Comparison of ENCODE assay signal across 11 cellular contexts in genomic region chr15:99435761-99436346, GRCh38.
A peak's percentile ranks its signal among the peaks of the same experiment; 100 is the strongest.
DNase-seq lines count a peak whose midpoint lies in the region; ATAC-seq and TF ChIP-seq lines count a peak whose summit lies in the region.
"Had no signal": no experiment of that assay in that cellular context is flagged by ENCODE, and none has a peak within 500 bp of the region (broad histone marks: within the 10 kb centered on the region; RNA-seq: fewer than 3 reads in every experiment).

No MANE protein-coding gene starts in this region.

- H3K27me3 ChIP-seq in DOHH2 (ENCODE audit: control insufficient read depth, low read length) (peaks cover 38% of the 10 kb centered on the region), Peyer's patch (no peaks in the 10 kb centered on the region), sigmoid colon (no peaks in the 10 kb centered on the region)
- H3K27me3 ChIP-seq: right lobe of liver had no signal

- peak overlapping the region; percentile 56; the same call in 1 of the 2 replicates for H3K4me2 ChIP-seq in DOHH2 (ENCODE audit: low read length)

- TF ChIP-seq POLR2A in Peyer's patch (IDR thresholded peaks at IDR 0.05) (no peak), sigmoid colon (IDR thresholded peaks at IDR 0.05) (no peak)

- H3K27ac ChIP-seq in DOHH2 (ENCODE audit: low read depth, low read length) (no peak overlapping the region), Peyer's patch (peak overlapping the region; percentile 32 to 71 (median 48)), sigmoid colon (peak overlapping the region in 2 of 4 donors; percentile 2 to 37)
- H3K27ac ChIP-seq: right lobe of liver had no signal

- H3K9me3 ChIP-seq in DOHH2 (ENCODE audit: control insufficient read depth, insufficient read depth, low read length), result no peaks in the 10 kb centered on the region
- H3K9me3 ChIP-seq in Peyer's patch, result no peaks in the 10 kb centered on the region
- no peaks in the 10 kb centered on the region for H3K9me3 ChIP-seq in sigmoid colon
- H3K9me3 ChIP-seq: right lobe of liver had no signal

- H3K9me2 ChIP-seq in DOHH2 (replicated peaks; ENCODE audit: control insufficient read depth, low read length), result no peaks in the 10 kb centered on the region

- 22 to 57% methylated on average over 8 of the region's 8 CpGs for WGBS in sigmoid colon, 2 donors

- H3F3A ChIP-seq in DOHH2 (ENCODE audit: control insufficient read depth, insufficient read depth), result no peaks in the 10 kb centered on the region

- no peaks in the 10 kb centered on the region for H4K20me1 ChIP-seq in DOHH2 (ENCODE audit: control insufficient read depth, insufficient read depth, low read depth, low read length)

- no peaks in the 10 kb centered on the region for H3K79me2 ChIP-seq in DOHH2 (ENCODE audit: control insufficient read depth, low read length)

- TF ChIP-seq CTCF in DOHH2 (IDR thresholded peaks at IDR 0.05; ENCODE audit: low read depth, low read length, poor library complexity, severe bottlenecking) (no peak), Peyer's patch (IDR thresholded peaks at IDR 0.05) (no peak), sigmoid colon (IDR thresholded peaks at IDR 0.05) (no peak)

- TF ChIP-seq EP300 in sigmoid colon (IDR thresholded peaks at IDR 0.05), result no peak

- H3K4me1 ChIP-seq in DOHH2 (ENCODE audit: control insufficient read depth, low read length) (peaks cover 17% of the 10 kb centered on the region), Peyer's patch (peaks cover 0 to 38% (median 21%) of the 10 kb centered on the region in 4 donors), sigmoid colon (peaks cover 0 to 37% (median 20%) of the 10 kb centered on the region in 4 donors)
- H3K4me1 ChIP-seq: right lobe of liver had no signal

- H3K4me3 ChIP-seq in DOHH2 (ENCODE audit: low read length) (no peak overlapping the region), Peyer's patch (peak overlapping the region in 2 of 4 donors; percentile 3 to 13), sigmoid colon (no peak overlapping the region)
- H3K4me3 ChIP-seq: right lobe of liver had no signal

- intact Hi-C loops in sigmoid colon (cut with DNase I), result no loop called here

- DNase-seq in Peyer's patch (peak in 2 of 3 donors; percentile 39 to 47), islet precursor cell (peak; percentile 26), sigmoid colon (peak; percentile 56), NCI-H524 treated with DMSO at 0.1 percent for 48 hours (lab: John Stamatoyannopoulos, UW) (no peak), NCI-H2029 (lab: John Stamatoyannopoulos, UW) (no peak)
- DNase-seq in activated CD4-positive, alpha-beta T cell treated with anti-CD3 and anti-CD28 coated beads for 4 hours, result no peak
- DNase-seq: KG1, SHP77 had no signal

- ATAC-seq in HG02885 (IDR thresholded peaks at IDR 0.05; ENCODE audit: poor library complexity, unreplicated experiment), result no peak

- H3K36me3 ChIP-seq in DOHH2 (ENCODE audit: control insufficient read depth, low read length) (no peaks in the 10 kb centered on the region), Peyer's patch (no peaks in the 10 kb centered on the region), sigmoid colon (no peaks in the 10 kb centered on the region)
- H3K36me3 ChIP-seq: right lobe of liver had no signal

Comparison
In these comparisons a context has a peak if more than half of its experiments do, and no peak if none do; other contexts are left out.
1. DNase-seq: peak in Peyer's patch (2 of 3), islet precursor cell (single experiment) and sigmoid colon (single experiment); none in NCI-H524 treated with DMSO at 0.1 percent for 48 hours (single experiment), activated CD4-positive, alpha-beta T cell treated with anti-CD3 and anti-CD28 coated beads for 4 hours (0 of 2) and NCI-H2029 (single experiment).